Comparison of ENCODE assay signal across 1 cellular context in the genomic region with DNA sequence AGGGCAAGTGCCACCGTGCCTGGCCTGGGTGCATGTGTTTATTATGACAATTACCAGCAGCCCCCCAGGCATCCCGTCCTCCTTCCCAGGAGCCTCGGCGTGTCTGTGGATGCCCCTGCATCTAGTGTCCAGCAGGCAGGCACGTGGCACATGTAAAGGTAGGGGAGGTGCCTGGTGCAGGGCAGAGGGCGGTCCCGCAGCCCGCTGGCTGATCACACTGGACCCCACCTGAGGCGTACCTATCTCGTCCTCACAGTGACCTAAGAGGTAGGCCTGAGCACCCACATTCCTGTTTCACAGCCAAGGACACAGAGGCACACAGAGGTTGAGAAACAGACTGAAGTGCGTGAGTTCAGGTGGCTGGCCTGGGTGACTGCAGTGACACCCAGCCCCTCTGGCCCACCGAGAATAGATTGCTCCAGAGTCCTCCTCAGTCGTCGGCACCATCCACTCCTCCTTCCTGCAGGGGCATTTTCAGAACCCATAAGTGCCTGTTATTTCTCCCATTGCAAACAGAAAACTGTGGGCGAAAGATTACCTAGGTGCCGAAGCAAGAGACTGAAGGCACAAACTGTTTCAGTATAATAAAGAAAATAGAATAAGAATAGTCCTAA.
A peak's percentile ranks its signal among the peaks of the same experiment; 100 is the strongest.
TF ChIP-seq lines count a peak whose summit lies in the region.

No MANE protein-coding gene starts in this region.

TF ChIP-seq in HepG2, 621 proteins besides CTCF, POLR2A, EP300 and RAD21 (continues in another document):
- TF ChIP-seq ZNF816 (CRISPR knock-in tag; IDR thresholded peaks at IDR 0.05; ENCODE audit: borderline replicate concordance) = no peak
- TF ChIP-seq, protein P1, sequence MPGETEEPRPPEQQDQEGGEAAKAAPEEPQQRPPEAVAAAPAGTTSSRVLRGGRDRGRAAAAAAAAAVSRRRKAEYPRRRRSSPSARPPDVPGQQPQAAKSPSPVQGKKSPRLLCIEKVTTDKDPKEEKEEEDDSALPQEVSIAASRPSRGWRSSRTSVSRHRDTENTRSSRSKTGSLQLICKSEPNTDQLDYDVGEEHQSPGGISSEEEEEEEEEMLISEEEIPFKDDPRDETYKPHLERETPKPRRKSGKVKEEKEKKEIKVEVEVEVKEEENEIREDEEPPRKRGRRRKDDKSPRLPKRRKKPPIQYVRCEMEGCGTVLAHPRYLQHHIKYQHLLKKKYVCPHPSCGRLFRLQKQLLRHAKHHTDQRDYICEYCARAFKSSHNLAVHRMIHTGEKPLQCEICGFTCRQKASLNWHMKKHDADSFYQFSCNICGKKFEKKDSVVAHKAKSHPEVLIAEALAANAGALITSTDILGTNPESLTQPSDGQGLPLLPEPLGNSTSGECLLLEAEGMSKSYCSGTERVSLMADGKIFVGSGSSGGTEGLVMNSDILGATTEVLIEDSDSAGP (CRISPR knock-in tag; IDR thresholded peaks at IDR 0.05; ENCODE audit: borderline replicate concordance) = 0 out of 2 replicates have a peak, but pooled peaks have one; percentile 36
- TF ChIP-seq ZEB1 (IDR thresholded peaks at IDR 0.05; ENCODE audit: insufficient replicate concordance, low read depth) = no peak
- TF ChIP-seq, protein P2, sequence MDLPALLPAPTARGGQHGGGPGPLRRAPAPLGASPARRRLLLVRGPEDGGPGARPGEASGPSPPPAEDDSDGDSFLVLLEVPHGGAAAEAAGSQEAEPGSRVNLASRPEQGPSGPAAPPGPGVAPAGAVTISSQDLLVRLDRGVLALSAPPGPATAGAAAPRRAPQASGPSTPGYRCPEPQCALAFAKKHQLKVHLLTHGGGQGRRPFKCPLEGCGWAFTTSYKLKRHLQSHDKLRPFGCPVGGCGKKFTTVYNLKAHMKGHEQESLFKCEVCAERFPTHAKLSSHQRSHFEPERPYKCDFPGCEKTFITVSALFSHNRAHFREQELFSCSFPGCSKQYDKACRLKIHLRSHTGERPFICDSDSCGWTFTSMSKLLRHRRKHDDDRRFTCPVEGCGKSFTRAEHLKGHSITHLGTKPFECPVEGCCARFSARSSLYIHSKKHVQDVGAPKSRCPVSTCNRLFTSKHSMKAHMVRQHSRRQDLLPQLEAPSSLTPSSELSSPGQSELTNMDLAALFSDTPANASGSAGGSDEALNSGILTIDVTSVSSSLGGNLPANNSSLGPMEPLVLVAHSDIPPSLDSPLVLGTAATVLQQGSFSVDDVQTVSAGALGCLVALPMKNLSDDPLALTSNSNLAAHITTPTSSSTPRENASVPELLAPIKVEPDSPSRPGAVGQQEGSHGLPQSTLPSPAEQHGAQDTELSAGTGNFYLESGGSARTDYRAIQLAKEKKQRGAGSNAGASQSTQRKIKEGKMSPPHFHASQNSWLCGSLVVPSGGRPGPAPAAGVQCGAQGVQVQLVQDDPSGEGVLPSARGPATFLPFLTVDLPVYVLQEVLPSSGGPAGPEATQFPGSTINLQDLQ (CRISPR knock-in tag; IDR thresholded peaks at IDR 0.05) = no peak
- TF ChIP-seq, protein P3, sequence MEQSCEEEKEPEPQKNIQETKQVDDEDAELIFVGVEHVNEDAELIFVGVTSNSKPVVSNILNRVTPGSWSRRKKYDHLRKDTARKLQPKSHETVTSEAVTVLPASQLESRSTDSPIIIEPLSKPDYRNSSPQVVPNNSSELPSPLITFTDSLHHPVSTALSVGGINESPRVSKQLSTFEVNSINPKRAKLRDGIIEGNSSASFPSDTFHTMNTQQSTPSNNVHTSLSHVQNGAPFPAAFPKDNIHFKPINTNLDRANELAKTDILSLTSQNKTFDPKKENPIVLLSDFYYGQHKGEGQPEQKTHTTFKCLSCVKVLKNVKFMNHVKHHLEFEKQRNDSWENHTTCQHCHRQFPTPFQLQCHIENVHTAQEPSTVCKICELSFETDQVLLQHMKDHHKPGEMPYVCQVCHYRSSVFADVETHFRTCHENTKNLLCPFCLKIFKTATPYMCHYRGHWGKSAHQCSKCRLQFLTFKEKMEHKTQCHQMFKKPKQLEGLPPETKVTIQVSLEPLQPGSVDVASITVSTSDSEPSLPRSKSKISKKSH (CRISPR knock-in tag; IDR thresholded peaks at IDR 0.05; ENCODE audit: borderline replicate concordance) = no peak
- no peak for TF ChIP-seq SP2 (CRISPR knock-in tag; IDR thresholded peaks at IDR 0.05)
- TF ChIP-seq PRMT3 (CRISPR knock-in tag; IDR thresholded peaks at IDR 0.05; ENCODE audit: borderline replicate concordance, low read depth) = no peak
- TF ChIP-seq, protein P4, sequence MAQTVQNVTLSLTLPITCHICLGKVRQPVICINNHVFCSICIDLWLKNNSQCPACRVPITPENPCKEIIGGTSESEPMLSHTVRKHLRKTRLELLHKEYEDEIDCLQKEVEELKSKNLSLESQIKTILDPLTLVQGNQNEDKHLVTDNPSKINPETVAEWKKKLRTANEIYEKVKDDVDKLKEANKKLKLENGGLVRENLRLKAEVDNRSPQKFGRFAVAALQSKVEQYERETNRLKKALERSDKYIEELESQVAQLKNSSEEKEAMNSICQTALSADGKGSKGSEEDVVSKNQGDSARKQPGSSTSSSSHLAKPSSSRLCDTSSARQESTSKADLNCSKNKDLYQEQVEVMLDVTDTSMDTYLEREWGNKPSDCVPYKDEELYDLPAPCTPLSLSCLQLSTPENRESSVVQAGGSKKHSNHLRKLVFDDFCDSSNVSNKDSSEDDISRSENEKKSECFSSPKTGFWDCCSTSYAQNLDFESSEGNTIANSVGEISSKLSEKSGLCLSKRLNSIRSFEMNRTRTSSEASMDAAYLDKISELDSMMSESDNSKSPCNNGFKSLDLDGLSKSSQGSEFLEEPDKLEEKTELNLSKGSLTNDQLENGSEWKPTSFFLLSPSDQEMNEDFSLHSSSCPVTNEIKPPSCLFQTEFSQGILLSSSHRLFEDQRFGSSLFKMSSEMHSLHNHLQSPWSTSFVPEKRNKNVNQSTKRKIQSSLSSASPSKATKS (CRISPR knock-in tag; IDR thresholded peaks at IDR 0.05) = no peak
- TF ChIP-seq, protein P5, sequence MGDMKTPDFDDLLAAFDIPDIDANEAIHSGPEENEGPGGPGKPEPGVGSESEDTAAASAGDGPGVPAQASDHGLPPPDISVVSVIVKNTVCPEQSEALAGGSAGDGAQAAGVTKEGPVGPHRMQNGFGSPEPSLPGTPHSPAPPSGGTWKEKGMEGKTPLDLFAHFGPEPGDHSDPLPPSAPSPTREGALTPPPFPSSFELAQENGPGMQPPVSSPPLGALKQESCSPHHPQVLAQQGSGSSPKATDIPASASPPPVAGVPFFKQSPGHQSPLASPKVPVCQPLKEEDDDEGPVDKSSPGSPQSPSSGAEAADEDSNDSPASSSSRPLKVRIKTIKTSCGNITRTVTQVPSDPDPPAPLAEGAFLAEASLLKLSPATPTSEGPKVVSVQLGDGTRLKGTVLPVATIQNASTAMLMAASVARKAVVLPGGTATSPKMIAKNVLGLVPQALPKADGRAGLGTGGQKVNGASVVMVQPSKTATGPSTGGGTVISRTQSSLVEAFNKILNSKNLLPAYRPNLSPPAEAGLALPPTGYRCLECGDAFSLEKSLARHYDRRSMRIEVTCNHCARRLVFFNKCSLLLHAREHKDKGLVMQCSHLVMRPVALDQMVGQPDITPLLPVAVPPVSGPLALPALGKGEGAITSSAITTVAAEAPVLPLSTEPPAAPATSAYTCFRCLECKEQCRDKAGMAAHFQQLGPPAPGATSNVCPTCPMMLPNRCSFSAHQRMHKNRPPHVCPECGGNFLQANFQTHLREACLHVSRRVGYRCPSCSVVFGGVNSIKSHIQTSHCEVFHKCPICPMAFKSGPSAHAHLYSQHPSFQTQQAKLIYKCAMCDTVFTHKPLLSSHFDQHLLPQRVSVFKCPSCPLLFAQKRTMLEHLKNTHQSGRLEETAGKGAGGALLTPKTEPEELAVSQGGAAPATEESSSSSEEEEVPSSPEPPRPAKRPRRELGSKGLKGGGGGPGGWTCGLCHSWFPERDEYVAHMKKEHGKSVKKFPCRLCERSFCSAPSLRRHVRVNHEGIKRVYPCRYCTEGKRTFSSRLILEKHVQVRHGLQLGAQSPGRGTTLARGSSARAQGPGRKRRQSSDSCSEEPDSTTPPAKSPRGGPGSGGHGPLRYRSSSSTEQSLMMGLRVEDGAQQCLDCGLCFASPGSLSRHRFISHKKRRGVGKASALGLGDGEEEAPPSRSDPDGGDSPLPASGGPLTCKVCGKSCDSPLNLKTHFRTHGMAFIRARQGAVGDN (CRISPR knock-in tag; IDR thresholded peaks at IDR 0.05) = peak; percentile 80
- peak; percentile 22; the same call in 1 of the 2 replicates for TF ChIP-seq SALL1 (CRISPR knock-in tag; IDR thresholded peaks at IDR 0.05)
- TF ChIP-seq IRF2 (CRISPR knock-in tag; IDR thresholded peaks at IDR 0.05) = no peak
- TF ChIP-seq, protein P6, sequence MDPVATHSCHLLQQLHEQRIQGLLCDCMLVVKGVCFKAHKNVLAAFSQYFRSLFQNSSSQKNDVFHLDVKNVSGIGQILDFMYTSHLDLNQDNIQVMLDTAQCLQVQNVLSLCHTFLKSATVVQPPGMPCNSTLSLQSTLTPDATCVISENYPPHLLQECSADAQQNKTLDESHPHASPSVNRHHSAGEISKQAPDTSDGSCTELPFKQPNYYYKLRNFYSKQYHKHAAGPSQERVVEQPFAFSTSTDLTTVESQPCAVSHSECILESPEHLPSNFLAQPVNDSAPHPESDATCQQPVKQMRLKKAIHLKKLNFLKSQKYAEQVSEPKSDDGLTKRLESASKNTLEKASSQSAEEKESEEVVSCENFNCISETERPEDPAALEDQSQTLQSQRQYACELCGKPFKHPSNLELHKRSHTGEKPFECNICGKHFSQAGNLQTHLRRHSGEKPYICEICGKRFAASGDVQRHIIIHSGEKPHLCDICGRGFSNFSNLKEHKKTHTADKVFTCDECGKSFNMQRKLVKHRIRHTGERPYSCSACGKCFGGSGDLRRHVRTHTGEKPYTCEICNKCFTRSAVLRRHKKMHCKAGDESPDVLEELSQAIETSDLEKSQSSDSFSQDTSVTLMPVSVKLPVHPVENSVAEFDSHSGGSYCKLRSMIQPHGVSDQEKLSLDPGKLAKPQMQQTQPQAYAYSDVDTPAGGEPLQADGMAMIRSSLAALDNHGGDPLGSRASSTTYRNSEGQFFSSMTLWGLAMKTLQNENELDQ (CRISPR knock-in tag; IDR thresholded peaks at IDR 0.05; ENCODE audit: borderline replicate concordance) = no peak
- no peak for TF ChIP-seq TP53 (CRISPR knock-in tag; conservative IDR thresholded peaks at IDR 0.05)
- TF ChIP-seq ZNF329 (CRISPR knock-in tag; IDR thresholded peaks at IDR 0.05; ENCODE audit: low read depth) = no peak
- no peak for TF ChIP-seq HNRNPK (IDR thresholded peaks at IDR 0.05; ENCODE audit: low read depth, low read length, poor library complexity, severe bottlenecking)
- TF ChIP-seq JUND (CRISPR knock-in tag; IDR thresholded peaks at IDR 0.05) = peak; percentile 27; the same call in 1 of the 2 replicates
- no peak for TF ChIP-seq HMGA1 (CRISPR knock-in tag; conservative IDR thresholded peaks at IDR 0.05)
- TF ChIP-seq ZKSCAN8 (CRISPR knock-in tag; IDR thresholded peaks at IDR 0.05; ENCODE audit: borderline replicate concordance) = no peak
- TF ChIP-seq CBX5 (CRISPR knock-in tag; IDR thresholded peaks at IDR 0.05; ENCODE audit: borderline replicate concordance) = no peak
- TF ChIP-seq THAP11 (CRISPR knock-in tag; IDR thresholded peaks at IDR 0.05) = no peak
- TF ChIP-seq STAG1 (CRISPR knock-in tag; IDR thresholded peaks at IDR 0.05) = no peak
- no peak for TF ChIP-seq HMG20B (CRISPR knock-in tag; conservative IDR thresholded peaks at IDR 0.05)
- TF ChIP-seq HDAC1 (CRISPR knock-in tag; IDR thresholded peaks at IDR 0.05) = no peak
- TF ChIP-seq, protein P7, sequence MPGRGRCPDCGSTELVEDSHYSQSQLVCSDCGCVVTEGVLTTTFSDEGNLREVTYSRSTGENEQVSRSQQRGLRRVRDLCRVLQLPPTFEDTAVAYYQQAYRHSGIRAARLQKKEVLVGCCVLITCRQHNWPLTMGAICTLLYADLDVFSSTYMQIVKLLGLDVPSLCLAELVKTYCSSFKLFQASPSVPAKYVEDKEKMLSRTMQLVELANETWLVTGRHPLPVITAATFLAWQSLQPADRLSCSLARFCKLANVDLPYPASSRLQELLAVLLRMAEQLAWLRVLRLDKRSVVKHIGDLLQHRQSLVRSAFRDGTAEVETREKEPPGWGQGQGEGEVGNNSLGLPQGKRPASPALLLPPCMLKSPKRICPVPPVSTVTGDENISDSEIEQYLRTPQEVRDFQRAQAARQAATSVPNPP (CRISPR knock-in tag; IDR thresholded peaks at IDR 0.05) = no peak
- TF ChIP-seq HOXA9 (CRISPR knock-in tag; IDR thresholded peaks at IDR 0.05; ENCODE audit: borderline replicate concordance) = no peak
- TF ChIP-seq, protein P8, sequence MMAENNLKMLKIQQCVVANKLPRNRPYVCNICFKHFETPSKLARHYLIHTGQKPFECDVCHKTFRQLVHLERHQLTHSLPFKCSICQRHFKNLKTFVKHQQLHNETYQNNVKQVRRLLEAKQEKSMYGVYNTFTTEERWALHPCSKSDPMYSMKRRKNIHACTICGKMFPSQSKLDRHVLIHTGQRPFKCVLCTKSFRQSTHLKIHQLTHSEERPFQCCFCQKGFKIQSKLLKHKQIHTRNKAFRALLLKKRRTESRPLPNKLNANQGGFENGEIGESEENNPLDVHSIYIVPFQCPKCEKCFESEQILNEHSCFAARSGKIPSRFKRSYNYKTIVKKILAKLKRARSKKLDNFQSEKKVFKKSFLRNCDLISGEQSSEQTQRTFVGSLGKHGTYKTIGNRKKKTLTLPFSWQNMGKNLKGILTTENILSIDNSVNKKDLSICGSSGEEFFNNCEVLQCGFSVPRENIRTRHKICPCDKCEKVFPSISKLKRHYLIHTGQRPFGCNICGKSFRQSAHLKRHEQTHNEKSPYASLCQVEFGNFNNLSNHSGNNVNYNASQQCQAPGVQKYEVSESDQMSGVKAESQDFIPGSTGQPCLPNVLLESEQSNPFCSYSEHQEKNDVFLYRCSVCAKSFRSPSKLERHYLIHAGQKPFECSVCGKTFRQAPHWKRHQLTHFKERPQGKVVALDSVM (CRISPR knock-in tag; IDR thresholded peaks at IDR 0.05) = peak; percentile 12; the same call in 1 of the 2 replicates
- TF ChIP-seq RFX1 (IDR thresholded peaks at IDR 0.05) = no peak
- TF ChIP-seq, protein P9, sequence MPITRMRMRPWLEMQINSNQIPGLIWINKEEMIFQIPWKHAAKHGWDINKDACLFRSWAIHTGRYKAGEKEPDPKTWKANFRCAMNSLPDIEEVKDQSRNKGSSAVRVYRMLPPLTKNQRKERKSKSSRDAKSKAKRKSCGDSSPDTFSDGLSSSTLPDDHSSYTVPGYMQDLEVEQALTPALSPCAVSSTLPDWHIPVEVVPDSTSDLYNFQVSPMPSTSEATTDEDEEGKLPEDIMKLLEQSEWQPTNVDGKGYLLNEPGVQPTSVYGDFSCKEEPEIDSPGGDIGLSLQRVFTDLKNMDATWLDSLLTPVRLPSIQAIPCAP (CRISPR knock-in tag; IDR thresholded peaks at IDR 0.05; ENCODE audit: low read depth) = no peak
- TF ChIP-seq TEAD3 (CRISPR knock-in tag; optimal IDR thresholded peaks at IDR 0.05; ENCODE audit: borderline replicate concordance) = peak; percentile 48
- no peak for TF ChIP-seq NR2F1 (CRISPR knock-in tag; IDR thresholded peaks at IDR 0.05)
- TF ChIP-seq, protein P10, sequence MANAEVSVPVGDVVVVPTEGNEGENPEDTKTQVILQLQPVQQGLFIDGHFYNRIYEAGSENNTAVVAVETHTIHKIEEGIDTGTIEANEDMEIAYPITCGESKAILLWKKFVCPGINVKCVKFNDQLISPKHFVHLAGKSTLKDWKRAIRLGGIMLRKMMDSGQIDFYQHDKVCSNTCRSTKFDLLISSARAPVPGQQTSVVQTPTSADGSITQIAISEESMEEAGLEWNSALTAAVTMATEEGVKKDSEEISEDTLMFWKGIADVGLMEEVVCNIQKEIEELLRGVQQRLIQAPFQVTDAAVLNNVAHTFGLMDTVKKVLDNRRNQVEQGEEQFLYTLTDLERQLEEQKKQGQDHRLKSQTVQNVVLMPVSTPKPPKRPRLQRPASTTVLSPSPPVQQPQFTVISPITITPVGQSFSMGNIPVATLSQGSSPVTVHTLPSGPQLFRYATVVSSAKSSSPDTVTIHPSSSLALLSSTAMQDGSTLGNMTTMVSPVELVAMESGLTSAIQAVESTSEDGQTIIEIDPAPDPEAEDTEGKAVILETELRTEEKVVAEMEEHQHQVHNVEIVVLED (CRISPR knock-in tag; IDR thresholded peaks at IDR 0.05; ENCODE audit: borderline replicate concordance) = no peak
- no peak for TF ChIP-seq ZNF773 (CRISPR knock-in tag; IDR thresholded peaks at IDR 0.05; ENCODE audit: borderline replicate concordance)
- TF ChIP-seq HIVEP1 (CRISPR knock-in tag; IDR thresholded peaks at IDR 0.05) = no peak
- no peak for TF ChIP-seq ZNF12 (CRISPR knock-in tag; IDR thresholded peaks at IDR 0.05)
- TF ChIP-seq U2AF1 (optimal IDR thresholded peaks at IDR 0.05; ENCODE audit: low read depth, low read length) = no peak
